ENCODE assay signal across 16 cellular contexts in the genomic region with DNA sequence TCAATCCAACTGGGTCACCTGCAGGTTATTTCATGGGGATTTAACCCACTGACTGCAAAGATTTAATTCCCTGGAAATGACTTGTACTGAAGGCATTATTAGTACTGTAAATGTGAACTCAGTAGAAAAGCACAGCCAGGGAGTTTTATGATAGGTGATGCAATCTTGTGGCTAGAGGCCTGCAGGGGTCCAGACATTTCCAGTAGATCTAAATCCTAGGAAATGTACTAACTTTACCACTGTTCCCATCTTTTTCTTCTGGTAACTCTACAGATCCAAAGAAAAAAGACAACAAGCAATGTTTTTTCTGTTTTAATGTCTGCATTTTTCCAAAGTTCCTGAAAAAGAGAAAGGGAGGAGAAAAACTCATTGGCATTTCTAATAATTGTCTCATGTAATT.
DNase-seq lines count a peak whose midpoint lies in the region; ATAC-seq, FAIRE-seq and TF ChIP-seq lines count a peak whose summit lies in the region.
"Had no signal": no experiment of that assay in that cellular context is flagged by ENCODE, and none has a peak within 500 bp of the region (broad histone marks: within the 10 kb centered on the region; RNA-seq: fewer than 3 reads in every experiment).

No MANE protein-coding gene starts in this region.

- no peak for TF ChIP-seq POLR2A in K562 (conservative IDR thresholded peaks at IDR 0.05)

- no peaks in the 10 kb centered on the region for H3K4me1 ChIP-seq in K562 (replicated peaks in 1 of 2; ENCODE audit: control insufficient read depth in 2 of 2, insufficient read depth in 2 of 2, low read length in 2 of 2)
- H3K4me1 ChIP-seq: lower lobe of right lung had no signal

- H3K9me1 ChIP-seq in K562 (ENCODE audit: control insufficient read depth, insufficient read depth, low read length) = no peaks in the 10 kb centered on the region

- no peak for ATAC-seq in K562
- ATAC-seq in HG03520 (IDR thresholded peaks at IDR 0.05; ENCODE audit: unreplicated experiment) = no peak
- no peak for ATAC-seq in HG03432 (IDR thresholded peaks at IDR 0.05; ENCODE audit: unreplicated experiment)
- ATAC-seq: activated naive CD4-positive, alpha-beta T cell treated with anti-CD3 and anti-CD28 coated beads, Interleukin-2, amount 50 U/mL, for 72 hours; lower lobe of right lung had no signal

- H3K27ac ChIP-seq in K562 (ENCODE audit: extremely low read depth, low read depth, low read length) = no peak overlapping the region
- H3K27ac ChIP-seq: HL-60, lower lobe of right lung, skin epidermis had no signal

- no peak for TF ChIP-seq RAD21 in K562 (CRISPR knock-in tag; conservative IDR thresholded peaks at IDR 0.05 in 1 of 2, IDR thresholded peaks at IDR 0.05 in 1 of 2)

- intact Hi-C loops in K562 (cut with micrococcal nuclease) = no loop called here

- no peak for TF ChIP-seq CTCF in K562 (IDR thresholded peaks at IDR 0.05 in 2 of 3, conservative IDR thresholded peaks at IDR 0.05 in 1 of 3; ENCODE audit: insufficient read depth in 2 of 3, low read depth in 1 of 3, low read length in 3 of 3)

- in situ Hi-C loops in K562 (cut with MboI) = no loop called here

- H3K79me2 ChIP-seq in K562 (ENCODE audit: control insufficient read depth, insufficient read depth, low read length) = no peaks in the 10 kb centered on the region

- no peaks in the 10 kb centered on the region for H3K27me3 ChIP-seq in K562 (ENCODE audit: control insufficient read depth in 2 of 2, insufficient read depth in 2 of 2, low read length in 2 of 2)

- no peak for TF ChIP-seq EP300 in K562 (IDR thresholded peaks at IDR 0.05; ENCODE audit: low read length)

- H3K4me3 ChIP-seq in K562 = no peak overlapping the region
- H3K4me3 ChIP-seq: lower lobe of right lung, skin epidermis had no signal

- no peak overlapping the region for H3K4me2 ChIP-seq in K562 (ENCODE audit: insufficient read depth, low read length)

- H3K36me3 ChIP-seq in K562 (ENCODE audit: control insufficient read depth, insufficient read depth, low read length) = no peaks in the 10 kb centered on the region
- H3K36me3 ChIP-seq: lower lobe of right lung had no signal

- no peaks in the 10 kb centered on the region for H4K20me1 ChIP-seq in K562 (replicated peaks; ENCODE audit: control insufficient read depth, insufficient read depth, low read length)

- DNase-seq in GM04503 (ENCODE audit: low read depth) (peak; percentile 21), LoVo (ENCODE audit: low spot score) (peak; percentile 22), K562 (ENCODE audit: extremely low read depth in 1 of 4, low spot score in 3 of 4) (no peak), non-pigmented ciliary epithelial cell (ENCODE audit: low read depth) (peak; percentile 18), NCI-H1417 (lab: John Stamatoyannopoulos, UW) (no peak)
- no peak for DNase-seq in activated T-cell treated with anti-CD3 and anti-CD28 coated beads, Interleukin-2, amount 50 U/mL, for 1 hour
- DNase-seq: CD4-positive, alpha-beta T cell; lower lobe of right lung; NCI-H1105; NCI-H526 treated with DMSO at 0.1 percent for 48 hours; Right ventricle myocardium superior had no signal

- H3K9ac ChIP-seq in K562 (ENCODE audit: insufficient read depth in 1 of 2, low read depth in 2 of 2, low read length in 2 of 2) = no peak overlapping the region

- CTCF ChIA-PET in K562 (lab: Yijun Ruan, JAX; ENCODE audit: low intra/inter-chr PET ratio) = no interaction called here

- no peaks in the 10 kb centered on the region for H3K9me3 ChIP-seq in K562 (replicated peaks; ENCODE audit: control insufficient read depth, insufficient read depth, low read depth, low read length)
- H3K9me3 ChIP-seq: lower lobe of right lung had no signal

- BruUV-seq in K562 (replicated peaks; lab: Mats Ljungman, UMichigan) = no TSS peak

- FAIRE-seq in K562 (lab: Jason Lieb, UNC) = no peak

- POLR2A ChIA-PET in K562 (lab: Yijun Ruan, JAX) = no interaction called here

- no peak overlapping the region for H2AFZ ChIP-seq in K562 (ENCODE audit: low read depth, low read length)

TF ChIP-seq in K562, 482 proteins besides CTCF, POLR2A, EP300 and RAD21 (continues in another document):
- TF ChIP-seq, protein P1, sequence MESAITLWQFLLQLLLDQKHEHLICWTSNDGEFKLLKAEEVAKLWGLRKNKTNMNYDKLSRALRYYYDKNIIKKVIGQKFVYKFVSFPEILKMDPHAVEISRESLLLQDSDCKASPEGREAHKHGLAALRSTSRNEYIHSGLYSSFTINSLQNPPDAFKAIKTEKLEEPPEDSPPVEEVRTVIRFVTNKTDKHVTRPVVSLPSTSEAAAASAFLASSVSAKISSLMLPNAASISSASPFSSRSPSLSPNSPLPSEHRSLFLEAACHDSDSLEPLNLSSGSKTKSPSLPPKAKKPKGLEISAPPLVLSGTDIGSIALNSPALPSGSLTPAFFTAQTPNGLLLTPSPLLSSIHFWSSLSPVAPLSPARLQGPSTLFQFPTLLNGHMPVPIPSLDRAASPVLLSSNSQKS (CRISPR knock-in tag; IDR thresholded peaks at IDR 0.05) = no peak
- TF ChIP-seq, protein P2, sequence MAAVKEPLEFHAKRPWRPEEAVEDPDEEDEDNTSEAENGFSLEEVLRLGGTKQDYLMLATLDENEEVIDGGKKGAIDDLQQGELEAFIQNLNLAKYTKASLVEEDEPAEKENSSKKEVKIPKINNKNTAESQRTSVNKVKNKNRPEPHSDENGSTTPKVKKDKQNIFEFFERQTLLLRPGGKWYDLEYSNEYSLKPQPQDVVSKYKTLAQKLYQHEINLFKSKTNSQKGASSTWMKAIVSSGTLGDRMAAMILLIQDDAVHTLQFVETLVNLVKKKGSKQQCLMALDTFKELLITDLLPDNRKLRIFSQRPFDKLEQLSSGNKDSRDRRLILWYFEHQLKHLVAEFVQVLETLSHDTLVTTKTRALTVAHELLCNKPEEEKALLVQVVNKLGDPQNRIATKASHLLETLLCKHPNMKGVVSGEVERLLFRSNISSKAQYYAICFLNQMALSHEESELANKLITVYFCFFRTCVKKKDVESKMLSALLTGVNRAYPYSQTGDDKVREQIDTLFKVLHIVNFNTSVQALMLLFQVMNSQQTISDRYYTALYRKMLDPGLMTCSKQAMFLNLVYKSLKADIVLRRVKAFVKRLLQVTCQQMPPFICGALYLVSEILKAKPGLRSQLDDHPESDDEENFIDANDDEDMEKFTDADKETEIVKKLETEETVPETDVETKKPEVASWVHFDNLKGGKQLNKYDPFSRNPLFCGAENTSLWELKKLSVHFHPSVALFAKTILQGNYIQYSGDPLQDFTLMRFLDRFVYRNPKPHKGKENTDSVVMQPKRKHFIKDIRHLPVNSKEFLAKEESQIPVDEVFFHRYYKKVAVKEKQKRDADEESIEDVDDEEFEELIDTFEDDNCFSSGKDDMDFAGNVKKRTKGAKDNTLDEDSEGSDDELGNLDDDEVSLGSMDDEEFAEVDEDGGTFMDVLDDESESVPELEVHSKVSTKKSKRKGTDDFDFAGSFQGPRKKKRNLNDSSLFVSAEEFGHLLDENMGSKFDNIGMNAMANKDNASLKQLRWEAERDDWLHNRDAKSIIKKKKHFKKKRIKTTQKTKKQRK (IDR thresholded peaks at IDR 0.05; ENCODE audit: borderline replicate concordance, low read depth, low read length) = no peak
- TF ChIP-seq MTA2 (IDR thresholded peaks at IDR 0.05; ENCODE audit: low read depth) = no peak
- TF ChIP-seq, protein P3, sequence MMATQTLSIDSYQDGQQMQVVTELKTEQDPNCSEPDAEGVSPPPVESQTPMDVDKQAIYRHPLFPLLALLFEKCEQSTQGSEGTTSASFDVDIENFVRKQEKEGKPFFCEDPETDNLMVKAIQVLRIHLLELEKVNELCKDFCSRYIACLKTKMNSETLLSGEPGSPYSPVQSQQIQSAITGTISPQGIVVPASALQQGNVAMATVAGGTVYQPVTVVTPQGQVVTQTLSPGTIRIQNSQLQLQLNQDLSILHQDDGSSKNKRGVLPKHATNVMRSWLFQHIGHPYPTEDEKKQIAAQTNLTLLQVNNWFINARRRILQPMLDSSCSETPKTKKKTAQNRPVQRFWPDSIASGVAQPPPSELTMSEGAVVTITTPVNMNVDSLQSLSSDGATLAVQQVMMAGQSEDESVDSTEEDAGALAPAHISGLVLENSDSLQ (IDR thresholded peaks at IDR 0.05) = no peak
- TF ChIP-seq, protein P4, sequence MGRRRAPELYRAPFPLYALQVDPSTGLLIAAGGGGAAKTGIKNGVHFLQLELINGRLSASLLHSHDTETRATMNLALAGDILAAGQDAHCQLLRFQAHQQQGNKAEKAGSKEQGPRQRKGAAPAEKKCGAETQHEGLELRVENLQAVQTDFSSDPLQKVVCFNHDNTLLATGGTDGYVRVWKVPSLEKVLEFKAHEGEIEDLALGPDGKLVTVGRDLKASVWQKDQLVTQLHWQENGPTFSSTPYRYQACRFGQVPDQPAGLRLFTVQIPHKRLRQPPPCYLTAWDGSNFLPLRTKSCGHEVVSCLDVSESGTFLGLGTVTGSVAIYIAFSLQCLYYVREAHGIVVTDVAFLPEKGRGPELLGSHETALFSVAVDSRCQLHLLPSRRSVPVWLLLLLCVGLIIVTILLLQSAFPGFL (CRISPR knock-in tag; IDR thresholded peaks at IDR 0.05) = no peak
- no peak for TF ChIP-seq JUN (IDR thresholded peaks at IDR 0.05; ENCODE audit: borderline replicate concordance, low read depth, low read length)
- TF ChIP-seq JUN (CRISPR knock-in tag; IDR thresholded peaks at IDR 0.05; ENCODE audit: borderline replicate concordance) = no peak
- peak; percentile 70 for TF ChIP-seq ZBTB17 (CRISPR knock-in tag; IDR thresholded peaks at IDR 0.05)
- no peak for TF ChIP-seq ZFP36 (IDR thresholded peaks at IDR 0.05; ENCODE audit: low read depth, low read length, partially characterized antibody)
- TF ChIP-seq FOXA1 (IDR thresholded peaks at IDR 0.05; ENCODE audit: borderline replicate concordance) = no peak

Comparison
In these comparisons a context has a peak if more than half of its experiments do, and no peak if none do; other contexts are left out.
1. DNase-seq: peak in GM04503 (single experiment), LoVo (single experiment) and non-pigmented ciliary epithelial cell (single experiment); none in K562 (0 of 4), activated T-cell treated with anti-CD3 and anti-CD28 coated beads, Interleukin-2, amount 50 U/mL, for 1 hour (single experiment) and NCI-H1417 (0 of 3).